14 cellular contexts compared by ENCODE assay signal in the genomic region with DNA sequence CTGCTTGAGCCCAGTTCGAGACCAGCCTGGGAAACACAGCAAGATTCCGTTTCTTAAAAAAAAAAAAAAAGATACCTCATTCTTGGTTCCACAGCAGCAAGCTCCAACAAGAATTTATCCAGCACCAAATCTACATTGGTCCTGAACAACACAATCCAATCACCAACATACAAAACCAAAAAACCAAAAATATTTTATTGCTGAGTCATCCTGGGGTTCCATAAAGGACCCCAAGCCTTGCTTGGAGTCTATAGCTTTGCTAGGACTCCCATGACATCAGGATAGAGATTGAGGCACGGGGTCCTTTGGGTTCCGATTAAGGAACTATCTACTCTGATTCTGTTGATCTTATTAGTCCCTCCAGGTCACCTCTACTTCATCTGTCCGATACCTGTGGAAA. TPM values are rescaled to one million over a fixed set of nuclear protein-coding genes. Genes with fewer than 3 reads are reported as not detected.
A peak's percentile ranks its signal among the peaks of the same experiment; 100 is the strongest.
DNase-seq lines count a peak whose midpoint lies in the region; ATAC-seq and TF ChIP-seq lines count a peak whose summit lies in the region.
"Had no signal": no experiment of that assay in that cellular context is flagged by ENCODE, and none has a peak within 500 bp of the region (broad histone marks: within the 10 kb centered on the region; RNA-seq: fewer than 3 reads in every experiment).

No MANE protein-coding gene starts in this region.

- TF ChIP-seq POLR2A in uterus (IDR thresholded peaks at IDR 0.05), result no peak
- no peak for TF ChIP-seq POLR2A in vagina (IDR thresholded peaks at IDR 0.05)

- no peaks in the 10 kb centered on the region for H3K27me3 ChIP-seq in uterus
- H3K27me3 ChIP-seq in vagina, result no peaks in the 10 kb centered on the region

- H3K36me3 ChIP-seq in uterus, result no peaks in the 10 kb centered on the region
- H3K36me3 ChIP-seq in vagina, result peaks cover 0 to 57% of the 10 kb centered on the region in 2 donors

- CTCF ChIA-PET in activated B cell treated with CpG ODN at 0.5 μM for 24 hours (lab: Charles Lee), result no interaction called here

- peaks cover 7% of the 10 kb centered on the region for H3K4me1 Mint-ChIP-seq in activated naive CD4-positive, alpha-beta T cell treated with anti-CD3 and anti-CD28 coated beads, Interleukin-2, amount 50 U/mL, for 24 hours
- H3K4me1 Mint-ChIP-seq in activated B cell treated with CpG ODN at 0.5 μM for 24 hours, result peaks cover 4% of the 10 kb centered on the region
- H3K4me1 Mint-ChIP-seq in stimulated activated effector memory CD8-positive, alpha-beta T cell treated with anti-CD3 and anti-CD28 coated beads, Interleukin-12 subunit alpha, Interleukin-12 subunit beta, amount 100 ng/mL, for 72 hours, result peaks cover 2% of the 10 kb centered on the region

- no peaks in the 10 kb centered on the region for H3K27me3 Mint-ChIP-seq in activated naive CD4-positive, alpha-beta T cell treated with anti-CD3 and anti-CD28 coated beads, Interleukin-2, amount 50 U/mL, for 24 hours
- H3K27me3 Mint-ChIP-seq in activated B cell treated with CpG ODN at 0.5 μM for 24 hours, result no peaks in the 10 kb centered on the region
- H3K27me3 Mint-ChIP-seq: CD4-positive, CD25-positive, alpha-beta regulatory T cell; IgD-negative memory B cell had no signal

- no peak for ATAC-seq in activated naive CD4-positive, alpha-beta T cell treated with anti-CD3 and anti-CD28 coated beads, Interleukin-2, amount 50 U/mL, for 72 hours
- no peak for ATAC-seq in activated B cell treated with CpG ODN at 0.5 μM for 24 hours (ENCODE audit: low read depth)
- no peak for ATAC-seq in stimulated activated effector memory CD8-positive, alpha-beta T cell treated with anti-CD3 and anti-CD28 coated beads, Interleukin-12 subunit alpha, Interleukin-12 subunit beta, amount 100 ng/mL, for 72 hours

- peaks cover 23% of the 10 kb centered on the region for H3K36me3 Mint-ChIP-seq in activated naive CD4-positive, alpha-beta T cell treated with anti-CD3 and anti-CD28 coated beads, Interleukin-2, amount 50 U/mL, for 24 hours
- peaks cover 14 to 33% of the 10 kb centered on the region in 2 donors for H3K36me3 Mint-ChIP-seq in activated naive CD4-positive, alpha-beta T cell treated with anti-CD3 and anti-CD28 coated beads, Interleukin-2, amount 50 U/mL, for 72 hours
- H3K36me3 Mint-ChIP-seq in activated B cell treated with CpG ODN at 0.5 μM for 24 hours (ENCODE audit: low read depth), result peaks cover 50% of the 10 kb centered on the region
- no peaks in the 10 kb centered on the region for H3K36me3 Mint-ChIP-seq in stimulated activated effector memory CD8-positive, alpha-beta T cell treated with anti-CD3 and anti-CD28 coated beads, Interleukin-12 subunit alpha, Interleukin-12 subunit beta, amount 100 ng/mL, for 72 hours

- H3K27ac ChIP-seq in uterus (no peak overlapping the region), vagina (no peak overlapping the region)

- peak overlapping the region; percentile 0 for H3K27ac Mint-ChIP-seq in activated naive CD4-positive, alpha-beta T cell treated with anti-CD3 and anti-CD28 coated beads, Interleukin-2, amount 50 U/mL, for 24 hours
- H3K27ac Mint-ChIP-seq in activated naive CD4-positive, alpha-beta T cell treated with anti-CD3 and anti-CD28 coated beads, Interleukin-2, amount 50 U/mL, for 72 hours, result peak overlapping the region in 1 of 2 donors; percentile 47
- H3K27ac Mint-ChIP-seq in activated B cell treated with CpG ODN at 0.5 μM for 24 hours, result peak overlapping the region; percentile 2
- peak overlapping the region; percentile 35 for H3K27ac Mint-ChIP-seq in stimulated activated effector memory CD8-positive, alpha-beta T cell treated with anti-CD3 and anti-CD28 coated beads, Interleukin-12 subunit alpha, Interleukin-12 subunit beta, amount 100 ng/mL, for 72 hours
- H3K27ac Mint-ChIP-seq: IgD-negative memory B cell had no signal

- TF ChIP-seq CTCF in activated B cell treated with CpG ODN at 0.5 μM for 24 hours (IDR thresholded peaks at IDR 0.05), result no peak
- no peak for TF ChIP-seq CTCF in uterus (IDR thresholded peaks at IDR 0.05)
- TF ChIP-seq CTCF in vagina (IDR thresholded peaks at IDR 0.05), result no peak

- intact Hi-C loops in activated B cell treated with CpG ODN at 0.5 μM for 24 hours (cut with micrococcal nuclease) (no loop called here), uterus (cut with DNase I; ENCODE audit: low total_unique reads) (no loop called here), vagina (cut with DNase I) (no loop called here)

- H3K4me3 ChIP-seq in uterus (no peak overlapping the region), vagina (no peak overlapping the region)

- no peaks in the 10 kb centered on the region for H3K9me3 Mint-ChIP-seq in activated naive CD4-positive, alpha-beta T cell treated with anti-CD3 and anti-CD28 coated beads, Interleukin-2, amount 50 U/mL, for 24 hours
- no peaks in the 10 kb centered on the region for H3K9me3 Mint-ChIP-seq in activated naive CD4-positive, alpha-beta T cell treated with anti-CD3 and anti-CD28 coated beads, Interleukin-2, amount 50 U/mL, for 72 hours
- no peaks in the 10 kb centered on the region for H3K9me3 Mint-ChIP-seq in activated B cell treated with CpG ODN at 0.5 μM for 24 hours
- no peaks in the 10 kb centered on the region for H3K9me3 Mint-ChIP-seq in stimulated activated effector memory CD8-positive, alpha-beta T cell treated with anti-CD3 and anti-CD28 coated beads, Interleukin-12 subunit alpha, Interleukin-12 subunit beta, amount 100 ng/mL, for 72 hours
- H3K9me3 Mint-ChIP-seq: CD4-positive, CD25-positive, alpha-beta regulatory T cell; IgD-negative memory B cell had no signal

- no peaks in the 10 kb centered on the region for H3K9me3 ChIP-seq in uterus
- no peaks in the 10 kb centered on the region for H3K9me3 ChIP-seq in vagina

- H3K4me1 ChIP-seq in uterus (no peaks in the 10 kb centered on the region), vagina (no peaks in the 10 kb centered on the region)

- no peak overlapping the region for H3K4me3 Mint-ChIP-seq in activated naive CD4-positive, alpha-beta T cell treated with anti-CD3 and anti-CD28 coated beads, Interleukin-2, amount 50 U/mL, for 24 hours
- H3K4me3 Mint-ChIP-seq in activated B cell treated with CpG ODN at 0.5 μM for 24 hours, result no peak overlapping the region
- no peak overlapping the region for H3K4me3 Mint-ChIP-seq in stimulated activated effector memory CD8-positive, alpha-beta T cell treated with anti-CD3 and anti-CD28 coated beads, Interleukin-12 subunit alpha, Interleukin-12 subunit beta, amount 100 ng/mL, for 72 hours
- H3K4me3 Mint-ChIP-seq: CD4-positive, CD25-positive, alpha-beta regulatory T cell; IgD-negative memory B cell had no signal

- DNase-seq in activated naive CD4-positive, alpha-beta T cell treated with anti-CD3 and anti-CD28 coated beads, Interleukin-2, amount 50 U/mL, for 72 hours (ENCODE audit: low spot score in 2 of 2), result no peak
- no peak for DNase-seq in activated B cell treated with CpG ODN at 0.5 μM for 24 hours
- DNase-seq in stimulated activated effector memory CD8-positive, alpha-beta T cell treated with anti-CD3 and anti-CD28 coated beads, Interleukin-12 subunit alpha, Interleukin-12 subunit beta, amount 100 ng/mL, for 72 hours (ENCODE audit: low spot score in 2 of 2), result no peak
- no peak for DNase-seq in uterus
- DNase-seq in vagina (ENCODE audit: extremely low spot score in 2 of 2), result no peak
- DNase-seq: ACHN; CD4-positive, CD25-positive, alpha-beta regulatory T cell; DMS53; HCEC 1CT; NCI-H1417 treated with DMSO at 0.1 percent for 48 hours; NCI-H2029 treated with DMSO at 0.1 percent for 48 hours; SHP77 treated with DMSO at 0.1 percent for 48 hours had no signal

- POLR2A ChIA-PET in activated B cell treated with CpG ODN at 0.5 μM for 24 hours (lab: Charles Lee), result no interaction called here

RNA-seq across cellular contexts. Expression of a gene that starts 7.7 kb away (rescaled TPM):
- 10 to 100 TPM; 43.3 to 58.6 TPM for total RNA-seq in activated naive CD4-positive, alpha-beta T cell treated with anti-CD3 and anti-CD28 coated beads, Interleukin-2, amount 50 U/mL, for 72 hours
- total RNA-seq in activated B cell treated with CpG ODN at 0.5 μM for 24 hours (98.3 and 112 TPM in 2 replicates), uterus (100 to 1,000 TPM in 1 of 4 donors, 10 to 100 TPM in 3; 38.7 to 105 (median 53.0) TPM), vagina (60.9 TPM)

RNA-seq across cellular contexts. Expression of a gene that starts 8.1 kb away (rescaled TPM):
- 100 to 1,000 TPM; 171 to 234 TPM for total RNA-seq in activated naive CD4-positive, alpha-beta T cell treated with anti-CD3 and anti-CD28 coated beads, Interleukin-2, amount 50 U/mL, for 72 hours
- total RNA-seq in activated B cell treated with CpG ODN at 0.5 μM for 24 hours (215 and 231 TPM in 2 replicates), uterus (100 to 1,000 TPM in 1 of 4 donors, 10 to 100 TPM in 3; 52.4 to 208 (median 93.3) TPM), vagina (95.5 TPM)

RNA-seq across cellular contexts. Expression of a gene that starts 10.9 kb away (rescaled TPM):
- under 1 TPM; 0.04 to 0.09 TPM for total RNA-seq in activated naive CD4-positive, alpha-beta T cell treated with anti-CD3 and anti-CD28 coated beads, Interleukin-2, amount 50 U/mL, for 72 hours
- 0.42 and 0.53 TPM in 2 replicates for total RNA-seq in activated B cell treated with CpG ODN at 0.5 μM for 24 hours
- 1 to 10 TPM in 3 of 4 donors, not detected in 1; 1.3 to 2.8 (median 2.1) TPM for total RNA-seq in uterus
- 1.2 TPM for total RNA-seq in vagina

RNA-seq across cellular contexts. Expression of a gene that starts 14.3 kb away (rescaled TPM):
- total RNA-seq in activated naive CD4-positive, alpha-beta T cell treated with anti-CD3 and anti-CD28 coated beads, Interleukin-2, amount 50 U/mL, for 72 hours, result 10 to 100 TPM; 29.1 to 90.2 TPM
- total RNA-seq in activated B cell treated with CpG ODN at 0.5 μM for 24 hours, result 84.8 and 87.3 TPM in 2 replicates
- total RNA-seq in uterus, result 10 to 100 TPM; 16.4 to 39.1 (median 22.8) TPM
- total RNA-seq in vagina, result 24.1 TPM

RNA-seq across cellular contexts. Expression of a gene that starts 22.3 kb away (rescaled TPM):
- 100 to 1,000 TPM; 167 to 241 TPM for total RNA-seq in activated naive CD4-positive, alpha-beta T cell treated with anti-CD3 and anti-CD28 coated beads, Interleukin-2, amount 50 U/mL, for 72 hours
- total RNA-seq in activated B cell treated with CpG ODN at 0.5 μM for 24 hours (87.2 and 88.0 TPM in 2 replicates), uterus (10 to 100 TPM; 12.7 to 46.9 (median 14.3) TPM), vagina (64.6 TPM)
